18 cellular contexts compared by ENCODE assay signal in the genomic region with DNA sequence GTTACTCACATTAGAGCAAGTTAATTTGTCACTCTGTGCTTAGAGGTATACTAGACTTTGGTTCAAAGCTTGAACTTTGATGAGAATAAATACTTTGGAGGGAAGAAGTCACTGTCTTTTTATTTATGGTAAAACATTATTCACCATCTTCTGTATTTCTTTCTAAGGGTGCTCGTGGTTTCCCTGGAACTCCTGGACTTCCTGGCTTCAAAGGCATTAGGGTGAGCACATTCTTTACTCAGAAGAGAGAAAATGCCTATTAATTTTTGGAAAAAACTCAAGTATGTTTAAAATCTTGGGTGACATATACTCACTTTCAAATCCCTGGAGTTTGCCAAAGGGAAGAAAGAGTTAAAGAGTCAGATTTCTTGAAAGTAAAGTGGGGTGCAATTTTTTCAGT. TPM values are rescaled to one million over a fixed set of nuclear protein-coding genes. Genes with fewer than 3 reads are reported as not detected.
DNase-seq lines count a peak whose midpoint lies in the region; ATAC-seq and TF ChIP-seq lines count a peak whose summit lies in the region.
"Had no signal": no experiment of that assay in that cellular context is flagged by ENCODE, and none has a peak within 500 bp of the region (broad histone marks: within the 10 kb centered on the region; RNA-seq: fewer than 3 reads in every experiment).

No MANE protein-coding gene starts in this region.

- H3K9me2 ChIP-seq in GM23248 (ENCODE audit: insufficient read depth) (no peaks in the 10 kb centered on the region), hepatocyte (replicated peaks; ENCODE audit: insufficient read depth) (no peaks in the 10 kb centered on the region)

- peaks cover 100% of the 10 kb centered on the region for H3K79me2 ChIP-seq in GM23248 (ENCODE audit: insufficient read depth)
- peaks cover 70% of the 10 kb centered on the region for H3K79me2 ChIP-seq in hepatocyte

- DNase-seq in GM23248 (peak; percentile 32), ascending aorta (ENCODE audit: low spot score in 2 of 2) (no peak), hepatocyte (ENCODE audit: low spot score) (no peak), tibial artery (no peak), SKM-1 treated with dmso at 0.1 percent for 144 hours (lab: John Stamatoyannopoulos, UW; ENCODE audit: unreplicated experiment) (no peak), glutamatergic neuron (no peak), hippocampal formation (lab: John Stamatoyannopoulos, UW) (no peak)
- DNase-seq: BE2C; CD4-positive, alpha-beta memory T cell; DMS79; MV-4-11; NCI-H1436; NCI-H2081 treated with DMSO at 0.1 percent for 48 hours; NCI-H526; OCI-M1; RPMI8226 had no signal

- no peaks in the 10 kb centered on the region for H3K27me3 Mint-ChIP-seq in glutamatergic neuron (ENCODE audit: unreplicated experiment)

- H3K4me3 Mint-ChIP-seq in glutamatergic neuron (ENCODE audit: unreplicated experiment) = no peak overlapping the region
- H3K4me3 Mint-ChIP-seq: CD4-positive, alpha-beta memory T cell; IgD-negative memory B cell had no signal

- 4 to 5% methylated on average over 1 of the region's 1 CpG for WGBS in GM23248 (ENCODE audit: low coverage in 1 of 2, low lambda C conversion rate in 2 of 2, missing lambda C conversion rate in 2 of 2), 2 experiments
- WGBS in hepatocyte (ENCODE audit: low lambda C conversion rate, missing lambda C conversion rate) = 55% methylated on average over 1 of the region's 1 CpG

- in situ Hi-C loops in GM23248 (cut with MboI) = no loop called here

- H4K20me1 ChIP-seq in GM23248 (ENCODE audit: insufficient read depth) (no peaks in the 10 kb centered on the region; the same call in 1 of the 2 replicates), hepatocyte (ENCODE audit: insufficient read depth, poor library complexity, severe bottlenecking) (peaks cover 38% of the 10 kb centered on the region)

- H3K4me2 ChIP-seq in GM23248 (ENCODE audit: unreplicated experiment) (peak overlapping the region; percentile 98), hepatocyte (peak overlapping the region; percentile 65)

- H3K27me3 ChIP-seq in GM23248 (replicated peaks; ENCODE audit: insufficient read depth) = no peaks in the 10 kb centered on the region
- H3K27me3 ChIP-seq in ascending aorta = no peaks in the 10 kb centered on the region
- H3K27me3 ChIP-seq in hepatocyte = no peaks in the 10 kb centered on the region
- no peaks in the 10 kb centered on the region for H3K27me3 ChIP-seq in tibial artery

- TF ChIP-seq CTCF in ascending aorta (IDR thresholded peaks at IDR 0.05) (no peak), hepatocyte (IDR thresholded peaks at IDR 0.05; ENCODE audit: poor library complexity) (no peak), tibial artery (IDR thresholded peaks at IDR 0.05) (no peak), glutamatergic neuron (IDR thresholded peaks at IDR 0.05; ENCODE audit: partially characterized antibody, unreplicated experiment) (no peak)

- peaks cover 1% of the 10 kb centered on the region for H3K4me1 Mint-ChIP-seq in glutamatergic neuron (ENCODE audit: low read depth, unreplicated experiment)
- H3K4me1 Mint-ChIP-seq: CD4-positive, alpha-beta memory T cell had no signal

- H2AFZ ChIP-seq in GM23248 (no peak overlapping the region), hepatocyte (no peak overlapping the region)

- H3K27ac Mint-ChIP-seq in glutamatergic neuron (ENCODE audit: unreplicated experiment) = no peak overlapping the region
- H3K27ac Mint-ChIP-seq: CD4-positive, alpha-beta memory T cell; IgD-negative memory B cell had no signal

- peaks cover 90% of the 10 kb centered on the region for H3K4me1 ChIP-seq in GM23248 (ENCODE audit: insufficient read depth)
- H3K4me1 ChIP-seq in ascending aorta = peaks cover 10 to 71% of the 10 kb centered on the region in 2 donors
- H3K4me1 ChIP-seq in hepatocyte (ENCODE audit: insufficient read depth) = peaks cover 48% of the 10 kb centered on the region
- peaks cover 0 to 85% (median 13%) of the 10 kb centered on the region in 4 donors for H3K4me1 ChIP-seq in tibial artery
- H3K4me1 ChIP-seq: BE2C had no signal

- intact Hi-C loops in ascending aorta (cut with DNase I) = no loop called here
- intact Hi-C loops in tibial artery (cut with DNase I; ENCODE audit: low total_unique reads) = no loop called here

- H3K27ac ChIP-seq in GM23248 (peak overlapping the region; percentile 100), ascending aorta (peak overlapping the region; percentile 56 to 79), hepatocyte (peak overlapping the region; percentile 17), tibial artery (peak overlapping the region; percentile 53 to 93)

- no peaks in the 10 kb centered on the region for H3K9me3 Mint-ChIP-seq in glutamatergic neuron (ENCODE audit: unreplicated experiment)
- H3K9me3 Mint-ChIP-seq: CD4-positive, alpha-beta memory T cell; IgD-negative memory B cell had no signal

- peak overlapping the region; percentile 99 for H3K4me3 ChIP-seq in GM23248
- H3K4me3 ChIP-seq in ascending aorta = no peak overlapping the region
- H3K4me3 ChIP-seq in hepatocyte = no peak overlapping the region
- no peak overlapping the region for H3K4me3 ChIP-seq in tibial artery

- H3K36me3 ChIP-seq in GM23248 (ENCODE audit: low read depth) (peaks cover 100% of the 10 kb centered on the region), ascending aorta (peaks cover 85 to 99% of the 10 kb centered on the region in 2 donors), hepatocyte (replicated peaks; ENCODE audit: insufficient read depth, low read depth) (no peaks in the 10 kb centered on the region), tibial artery (peaks cover 78 to 86% (median 81%) of the 10 kb centered on the region in 3 donors)
- H3K36me3 ChIP-seq: BE2C had no signal

- H3F3A ChIP-seq in GM23248 (ENCODE audit: insufficient read depth) = peaks cover 96% of the 10 kb centered on the region

- H3K9me3 ChIP-seq in GM23248 (ENCODE audit: low read depth) (no peaks in the 10 kb centered on the region), ascending aorta (no peaks in the 10 kb centered on the region), hepatocyte (ENCODE audit: low read depth) (no peaks in the 10 kb centered on the region), tibial artery (no peaks in the 10 kb centered on the region)
- H3K9me3 ChIP-seq: BE2C had no signal

- no peak for ATAC-seq in GM19455 (IDR thresholded peaks at IDR 0.05; ENCODE audit: unreplicated experiment)

- H3K9ac ChIP-seq in GM23248 = peak overlapping the region; percentile 100

- H3K36me3 Mint-ChIP-seq in glutamatergic neuron (ENCODE audit: unreplicated experiment) = no peaks in the 10 kb centered on the region
- H3K36me3 Mint-ChIP-seq: CD4-positive, alpha-beta memory T cell; IgD-negative memory B cell had no signal

RNA-seq across cellular contexts. Expression of a gene that starts 10.8 kb away (rescaled TPM):
- 10,930 and 11,288 TPM in 2 replicates for total RNA-seq in GM23248 (2014; rRNA removed; shearing (Covaris generic))
- 9,779 and 9,902 TPM in 2 replicates for polyA plus RNA-seq in GM23248 (2016; fragmentation: Nextera tagmentation; extraction: Ambion mirVana)
- total RNA-seq in ascending aorta = 692 TPM
- total RNA-seq in hepatocyte = 1,011 and 1,836 TPM in 2 replicates
- 2,013 and 2,200 TPM in 2 replicates for polyA plus RNA-seq in hepatocyte
- total RNA-seq in glutamatergic neuron (ENCODE audit: unreplicated experiment) = 6.8 TPM
- total RNA-seq: CD4-positive, alpha-beta memory T cell had no signal
- polyA plus RNA-seq: CD4-positive, alpha-beta memory T cell; IgD-negative memory B cell had no signal

Comparison
In these comparisons a context has a peak if more than half of its experiments do, and no peak if none do; other contexts are left out.
1. H3K27ac ChIP-seq: peak in every context shown above with its lines; median percentile 100 in GM23248; 73 in tibial artery; 68 in ascending aorta; 17 in hepatocyte.
2. RNA of a gene that starts 10.8 kb away (total RNA-seq): 10,930 to 11,288 TPM in GM23248, 1,011 to 1,836 TPM in hepatocyte and 692 TPM in ascending aorta (single experiment); 6.8 TPM in glutamatergic neuron (single experiment); every median in the first group is over 10 times any median in the second.